In genomic region chr21:19998450-19998849, GRCh38 we compare ENCODE assay signal across 23 cellular contexts.
"Had no signal": no experiment of that assay in that cellular context is flagged by ENCODE, and none has a peak within 500 bp of the region (broad histone marks: within the 10 kb centered on the region; RNA-seq: fewer than 3 reads in every experiment).

No MANE protein-coding gene starts in this region.

- H3K36me3 ChIP-seq: adrenal gland had no signal

- FAIRE-seq: TTC549 had no signal

- H3K9me3 ChIP-seq: adrenal gland had no signal

- H3K27me3 Mint-ChIP-seq: activated naive CD8-positive, alpha-beta T cell treated with anti-CD3 and anti-CD28 coated beads, Interleukin-2, amount 10 ng/mL, durations not matched to agents 7 days and 5 days; T-helper 17 cell had no signal

- H3K27ac ChIP-seq: adrenal gland, PC-9 had no signal

- H3K36me3 Mint-ChIP-seq: activated naive CD8-positive, alpha-beta T cell treated with anti-CD3 and anti-CD28 coated beads, Interleukin-2, amount 10 ng/mL, durations not matched to agents 7 days and 5 days had no signal

- ATAC-seq: activated CD8-positive, alpha-beta T cell treated with anti-CD3 and anti-CD28 coated beads, Interleukin-2, amount 10 ng/mL, durations not matched to agents 7 days and 5 days; T-helper 17 cell; WTC11 had no signal

- H3K4me3 ChIP-seq: adrenal gland, PC-9 had no signal

- H3K4me1 Mint-ChIP-seq: activated naive CD8-positive, alpha-beta T cell treated with anti-CD3 and anti-CD28 coated beads, Interleukin-2, amount 10 ng/mL, durations not matched to agents 7 days and 5 days; T-helper 17 cell had no signal

- H3K27me3 ChIP-seq: adrenal gland had no signal

- DNase-seq: activated CD4-positive, alpha-beta T cell treated with anti-CD3 and anti-CD28 coated beads for 48 hours; activated CD4-positive, alpha-beta T cell treated with anti-CD3 and anti-CD28 coated beads, Interleukin-2, amount 50 U/mL, for 4 hours; activated CD4-positive, CD25-positive, alpha-beta regulatory T cell treated with anti-CD3 and anti-CD28 coated beads, Interleukin-2, amount 50 U/mL, for 72 hours; activated CD8-positive, alpha-beta memory T cell treated with anti-CD3 and anti-CD28 coated beads, Interleukin-2, amount 50 U/mL, for 48 hours; activated CD8-positive, alpha-beta T cell treated with anti-CD3 and anti-CD28 coated beads, Interleukin-2, amount 10 ng/mL, durations not matched to agents 7 days and 5 days; activated naive CD4-positive, alpha-beta T cell treated with anti-CD3 and anti-CD28 coated beads, Interleukin-2, amount 50 U/mL, for 16 hours; activated naive CD8-positive, alpha-beta T cell treated with anti-CD3 and anti-CD28 coated beads, Interleukin-2, amount 10 ng/mL, durations not matched to agents 7 days and 5 days; activated T-cell treated with anti-CD3 and anti-CD28 coated beads, Interleukin-2, amount 50 U/mL, for 1 hour; adrenal gland; anterior cingulate cortex; cerebellar nuclear complex; NCI-H1048; NCI-H146; NCI-H187 treated with DMSO at 0.1 percent for 48 hours; NCI-H2081 treated with DMSO at 0.1 percent for 48 hours; NCI-H446; NCI-H524; PC-9; SHP77 treated with DMSO at 0.1 percent for 48 hours; T-helper 17 cell; T-helper 9 cell had no signal

- H2AFZ ChIP-seq: PC-9 had no signal

- H3K4me1 ChIP-seq: adrenal gland had no signal

- H3K4me2 ChIP-seq: PC-9 had no signal

- H3K27ac Mint-ChIP-seq: activated CD8-positive, alpha-beta T cell treated with anti-CD3 and anti-CD28 coated beads, Interleukin-2, amount 10 ng/mL, durations not matched to agents 7 days and 5 days; activated naive CD8-positive, alpha-beta T cell treated with anti-CD3 and anti-CD28 coated beads, Interleukin-2, amount 10 ng/mL, durations not matched to agents 7 days and 5 days; T-helper 17 cell; WTC11 had no signal

- H3K4me3 Mint-ChIP-seq: activated CD8-positive, alpha-beta T cell treated with anti-CD3 and anti-CD28 coated beads, Interleukin-2, amount 10 ng/mL, durations not matched to agents 7 days and 5 days; activated naive CD8-positive, alpha-beta T cell treated with anti-CD3 and anti-CD28 coated beads, Interleukin-2, amount 10 ng/mL, durations not matched to agents 7 days and 5 days; T-helper 17 cell; WTC11 had no signal
